In the genomic region with DNA sequence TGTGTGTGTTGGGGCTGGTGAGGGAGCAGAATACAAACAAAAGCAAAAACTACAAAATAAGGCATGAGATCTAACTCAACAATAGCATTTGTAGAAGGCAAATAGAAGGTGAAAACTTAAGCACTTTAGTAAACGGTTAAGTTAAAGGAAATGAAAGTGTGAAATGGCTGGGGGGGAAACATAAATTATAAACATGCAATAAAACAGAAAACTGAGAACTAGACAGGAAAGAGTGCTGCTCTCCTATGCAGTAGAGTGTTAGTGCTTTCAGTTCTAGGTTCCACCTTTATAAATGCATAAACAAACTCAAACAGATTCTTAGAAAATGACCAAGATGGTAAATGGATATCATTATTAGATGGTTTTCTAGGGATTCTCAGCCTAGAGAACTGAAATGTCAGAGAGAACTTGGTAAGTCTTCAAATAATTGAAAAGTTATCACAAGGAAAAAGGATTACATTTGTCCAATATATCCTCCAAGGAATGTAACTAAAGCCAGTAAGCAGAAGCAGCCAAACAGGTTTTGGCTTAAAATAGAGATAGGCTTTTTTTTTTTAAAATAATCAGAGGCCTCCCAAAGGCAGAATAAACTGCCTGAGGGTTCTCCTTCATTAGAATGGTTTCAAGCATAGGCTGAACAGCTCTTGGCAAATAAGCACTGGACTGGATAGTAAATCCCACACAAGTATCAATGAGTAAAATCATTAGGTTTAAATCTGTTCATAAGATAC, we compare ENCODE assay signal across 9 cellular contexts. TPM values are rescaled to one million over a fixed set of nuclear protein-coding genes. Genes with fewer than 3 reads are reported as not detected.
DNase-seq lines count a peak whose midpoint lies in the region; ATAC-seq and TF ChIP-seq lines count a peak whose summit lies in the region.
"Had no signal": no experiment of that assay in that cellular context is flagged by ENCODE, and none has a peak within 500 bp of the region (broad histone marks: within the 10 kb centered on the region; RNA-seq: fewer than 3 reads in every experiment).

No MANE protein-coding gene starts in this region.

- intact Hi-C loops in CD4-positive, alpha-beta T cell (cut with DNase I, micrococcal nuclease), result no loop called here

- peaks cover 4% of the 10 kb centered on the region for H3K79me1 ChIP-seq in mesendoderm (ENCODE audit: low read length)

- no peak overlapping the region for H2BK15ac ChIP-seq in mesendoderm (replicated peaks; ENCODE audit: low read depth)

- ATAC-seq in CD4-positive, alpha-beta T cell (ENCODE audit: poor library complexity), result peak; percentile 43
- ATAC-seq in GM19395 (IDR thresholded peaks at IDR 0.05; ENCODE audit: unreplicated experiment) (peak; percentile 54), HG03175 (IDR thresholded peaks at IDR 0.05; ENCODE audit: unreplicated experiment) (peak; percentile 43)

- no peak for DNase-seq in CD4-positive, alpha-beta T cell
- no peak for DNase-seq in activated CD4-positive, alpha-beta memory T cell treated with anti-CD3 and anti-CD28 coated beads, Interleukin-2, amount 10 ng/mL, durations not matched to agents 7 days and 5 days
- DNase-seq in effector CD8-positive, alpha-beta T cell (lab: John Stamatoyannopoulos, UW), result no peak
- no peak for DNase-seq in stimulated activated CD4-positive, alpha-beta T cell treated with anti-CD3 and anti-CD28 coated beads, Interleukin-1b, Interleukin-23, amount 100 ng/mL, for 48 hours
- no peak for DNase-seq in mesendoderm
- no peak for DNase-seq in NK-92 treated with Interleukin-12 subunit alpha and Interleukin-12 subunit beta, amount 100 ng/mL, for 24 hours (lab: John Stamatoyannopoulos, UW)
- DNase-seq: T1000 had no signal

- H3K79me2 ChIP-seq in mesendoderm (ENCODE audit: control insufficient read depth, insufficient read depth, low read length), result peaks cover 35% of the 10 kb centered on the region

- peaks cover 70% of the 10 kb centered on the region for H3K4me1 Mint-ChIP-seq in CD4-positive, alpha-beta T cell (ENCODE audit: low read depth)
- peaks cover 54% of the 10 kb centered on the region for H3K4me1 Mint-ChIP-seq in activated CD4-positive, alpha-beta memory T cell treated with anti-CD3 and anti-CD28 coated beads, Interleukin-2, amount 10 ng/mL, durations not matched to agents 7 days and 5 days

- H2BK5ac ChIP-seq in mesendoderm (ENCODE audit: low read length), result no peak overlapping the region

- H3K18ac ChIP-seq in mesendoderm (ENCODE audit: low read length), result no peak overlapping the region

- no peaks in the 10 kb centered on the region for H3K36me3 ChIP-seq in mesendoderm (ENCODE audit: control insufficient read depth, insufficient read depth, low read length)

- TF ChIP-seq CTCF in CD4-positive, alpha-beta T cell (IDR thresholded peaks at IDR 0.05), result no peak

- no peak overlapping the region for H3K9ac ChIP-seq in mesendoderm (ENCODE audit: low read length)

- no peak overlapping the region for H3K27ac ChIP-seq in CD4-positive, alpha-beta T cell (ENCODE audit: low read depth, low read length)
- no peak overlapping the region for H3K27ac ChIP-seq in mesendoderm (ENCODE audit: low read depth, low read length)

- H3K4ac ChIP-seq in mesendoderm (ENCODE audit: low read depth, low read length), result no peak overlapping the region

- no peak overlapping the region for H4K8ac ChIP-seq in mesendoderm (ENCODE audit: low read depth, low read length)

- H2AK5ac ChIP-seq in mesendoderm (ENCODE audit: low read length), result no peak overlapping the region

- no peak overlapping the region for H2BK120ac ChIP-seq in mesendoderm (ENCODE audit: low read depth, low read length)

- H3K4me3 ChIP-seq in mesendoderm (ENCODE audit: low read length), result no peak overlapping the region

- no CpG with 5 or more reads among the region's 1 CpG for WGBS in mesendoderm (ENCODE audit: extremely low coverage, insufficient coverage, low lambda C conversion rate)

- no peak overlapping the region for H3K56ac ChIP-seq in mesendoderm (ENCODE audit: low read length)

- CTCF ChIA-PET in CD4-positive, alpha-beta T cell (lab: Charles Lee), result interaction anchor here (3.1 kb wide), 1 partner anchor 9 kb away, joined by 14 read pairs; no protein-coding TSS in a partner anchor
- CTCF ChIA-PET in activated CD4-positive, alpha-beta memory T cell treated with anti-CD3 and anti-CD28 coated beads, Interleukin-2, amount 10 ng/mL, durations not matched to agents 7 days and 5 days (lab: Charles Lee), result interaction anchor here (5.4 kb wide), 1 partner anchor 9 kb away, joined by 29 read pairs; no protein-coding TSS in a partner anchor

- no peak overlapping the region for H3K4me2 ChIP-seq in mesendoderm (ENCODE audit: low read length)

- POLR2A ChIA-PET in CD4-positive, alpha-beta T cell (lab: Charles Lee), result interaction anchor here (0.6 to 2.8 kb wide), 4 partner anchors 9 to 58 kb away, joined by 3 to 7 read pairs (median 4); partner anchors contain the start of gene RBM26
- POLR2A ChIA-PET in activated CD4-positive, alpha-beta memory T cell treated with anti-CD3 and anti-CD28 coated beads, Interleukin-2, amount 10 ng/mL, durations not matched to agents 7 days and 5 days (lab: Charles Lee), result interaction anchor here (1.1 to 1.5 kb wide), 2 partner anchors 9 to 23 kb away, joined by 4 read pairs; no protein-coding TSS in a partner anchor

- H4K5ac ChIP-seq in mesendoderm (ENCODE audit: low read length), result no peak overlapping the region

- H3K9me3 Mint-ChIP-seq in CD4-positive, alpha-beta T cell, result no peaks in the 10 kb centered on the region
- H3K9me3 Mint-ChIP-seq in activated CD4-positive, alpha-beta memory T cell treated with anti-CD3 and anti-CD28 coated beads, Interleukin-2, amount 10 ng/mL, durations not matched to agents 7 days and 5 days, result no peaks in the 10 kb centered on the region

- peaks cover 32% of the 10 kb centered on the region for H3K36me3 Mint-ChIP-seq in CD4-positive, alpha-beta T cell (ENCODE audit: low read depth)
- H3K36me3 Mint-ChIP-seq in activated CD4-positive, alpha-beta memory T cell treated with anti-CD3 and anti-CD28 coated beads, Interleukin-2, amount 10 ng/mL, durations not matched to agents 7 days and 5 days (ENCODE audit: low read depth), result peaks cover 22% of the 10 kb centered on the region

- H3K4me1 ChIP-seq in mesendoderm (ENCODE audit: control insufficient read depth, low read depth, low read length), result peaks cover 4% of the 10 kb centered on the region

- peak overlapping the region; percentile 71 for H3K4me3 Mint-ChIP-seq in CD4-positive, alpha-beta T cell
- peak overlapping the region; percentile 1 for H3K4me3 Mint-ChIP-seq in activated CD4-positive, alpha-beta memory T cell treated with anti-CD3 and anti-CD28 coated beads, Interleukin-2, amount 10 ng/mL, durations not matched to agents 7 days and 5 days

- H3K23ac ChIP-seq in mesendoderm (ENCODE audit: low read length), result no peak overlapping the region

- H3K9me3 ChIP-seq in CD4-positive, alpha-beta T cell (ENCODE audit: control insufficient read depth, low read length), result no peaks in the 10 kb centered on the region

- no peaks in the 10 kb centered on the region for H3K27me3 Mint-ChIP-seq in CD4-positive, alpha-beta T cell
- H3K27me3 Mint-ChIP-seq in activated CD4-positive, alpha-beta memory T cell treated with anti-CD3 and anti-CD28 coated beads, Interleukin-2, amount 10 ng/mL, durations not matched to agents 7 days and 5 days, result no peaks in the 10 kb centered on the region

- peak overlapping the region; percentile 46 for H3K27ac Mint-ChIP-seq in CD4-positive, alpha-beta T cell
- H3K27ac Mint-ChIP-seq in activated CD4-positive, alpha-beta memory T cell treated with anti-CD3 and anti-CD28 coated beads, Interleukin-2, amount 10 ng/mL, durations not matched to agents 7 days and 5 days, result peak overlapping the region; percentile 51

- no peaks in the 10 kb centered on the region for H3K27me3 ChIP-seq in CD4-positive, alpha-beta T cell (ENCODE audit: control insufficient read depth, insufficient read depth, low read length)
- no peaks in the 10 kb centered on the region for H3K27me3 ChIP-seq in mesendoderm (ENCODE audit: insufficient read depth, low read length, poor library complexity)

RNA-seq across cellular contexts. Expression of gene RBM26, which starts 23.3 kb away (rescaled TPM):
- 10 to 100 TPM; 67.3 to 68.0 TPM for total RNA-seq in CD4-positive, alpha-beta T cell
- 10 to 100 TPM; 51.1 to 52.0 TPM for total RNA-seq in activated CD4-positive, alpha-beta memory T cell treated with anti-CD3 and anti-CD28 coated beads, Interleukin-2, amount 10 ng/mL, durations not matched to agents 7 days and 5 days
- polyA plus RNA-seq in mesendoderm (2013, experiment 1 of 2), result 46.4 TPM
- polyA plus RNA-seq in mesendoderm (2013, experiment 2 of 2), result 48.0 TPM
